Comparison of ENCODE assay signal across 8 cellular contexts in genomic region chr10:118220346-118220745, GRCh38.
"Had no signal": no experiment of that assay in that cellular context is flagged by ENCODE, and none has a peak within 500 bp of the region (broad histone marks: within the 10 kb centered on the region; RNA-seq: fewer than 3 reads in every experiment).

No MANE protein-coding gene starts in this region.

- ATAC-seq: GM12878 had no signal

- DNase-seq: GDM1, GF-D8 had no signal

- H3K4me3 ChIP-seq: GM12878 had no signal

- FAIRE-seq: G401.6, GM12878, GM12891, GM12892, GM18507, GM19239 had no signal
